Comparison of ENCODE assay signal across 30 cellular contexts in the genomic region with DNA sequence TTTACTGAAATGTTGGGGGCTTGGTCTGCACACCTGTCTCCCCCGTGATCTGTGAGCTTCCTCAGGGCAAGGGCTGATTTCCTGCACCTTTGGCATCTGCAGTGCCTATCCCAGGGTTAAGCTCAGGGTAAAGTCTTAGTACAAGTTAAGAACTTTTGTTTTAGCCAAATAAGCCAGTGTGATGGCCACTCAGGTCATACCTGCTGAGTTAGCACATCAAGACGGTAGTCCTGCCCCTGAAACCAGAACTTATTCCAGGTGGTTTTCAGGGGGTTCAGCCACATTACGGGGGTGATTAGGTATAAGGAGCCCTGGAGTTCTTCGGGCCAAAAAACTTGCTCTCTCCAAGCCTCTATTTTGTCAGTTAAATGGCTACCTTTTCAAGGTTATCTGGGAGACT.
"Had no signal": no experiment of that assay in that cellular context is flagged by ENCODE, and none has a peak within 500 bp of the region (broad histone marks: within the 10 kb centered on the region; RNA-seq: fewer than 3 reads in every experiment).

No MANE protein-coding gene starts in this region.

- H3K36me3 ChIP-seq: neutrophil, ovary, right lobe of liver, sigmoid colon, stomach, thoracic aorta, thyroid gland, tibial nerve, upper lobe of right lung, uterus had no signal

- H3K9ac ChIP-seq: parathyroid adenoma had no signal

- H3K4me3 Mint-ChIP-seq: naive thymus-derived CD8-positive, alpha-beta T cell; natural killer cell treated with Interleukin-12 subunit alpha and Interleukin-12 subunit beta and Interleukin-15 and Interleukin-18, amount 100 ng/mL, for 72 hours; nephron progenitor cell; neural crest cell; stimulated activated effector memory CD8-positive, alpha-beta T cell treated with anti-CD3 and anti-CD28 coated beads, Interleukin-12 subunit alpha, Interleukin-12 subunit beta, amount 100 ng/mL, for 72 hours; stimulated activated naive B cell treated with anti-CD40 and anti-IgM and Interleukin-4, amounts not matched to agents 10 μg/mL and 1 μg/mL and 100 μg/mL, for 72 hours; stimulated activated naive CD8-positive, alpha-beta T cell treated with anti-CD3 and anti-CD28 coated beads, Interleukin-15, Interleukin-2, amounts not matched to agents 100 ng/mL and 50 ng/mL, for 24 hours; type B pancreatic cell had no signal

- H3K36me3 Mint-ChIP-seq: naive thymus-derived CD8-positive, alpha-beta T cell; natural killer cell treated with Interleukin-12 subunit alpha and Interleukin-12 subunit beta and Interleukin-15 and Interleukin-18, amount 100 ng/mL, for 72 hours; stimulated activated effector memory CD8-positive, alpha-beta T cell treated with anti-CD3 and anti-CD28 coated beads, Interleukin-12 subunit alpha, Interleukin-12 subunit beta, amount 100 ng/mL, for 72 hours; type B pancreatic cell had no signal

- H3K9me3 ChIP-seq: neutrophil, ovary, psoas muscle, right lobe of liver, sigmoid colon, stomach, thoracic aorta, thyroid gland, tibial nerve, upper lobe of right lung, uterus had no signal

- H3K27me3 ChIP-seq: neutrophil, ovary, right lobe of liver, stomach, thyroid gland, tibial nerve, upper lobe of right lung, uterus had no signal

- H3K4me3 ChIP-seq: ovary, psoas muscle, right lobe of liver, sigmoid colon, stomach, thoracic aorta, thyroid gland, tibial nerve, upper lobe of right lung, uterus had no signal

- H3K79me2 ChIP-seq: parathyroid adenoma had no signal

- ATAC-seq: naive thymus-derived CD8-positive, alpha-beta T cell; natural killer cell treated with Interleukin-12 subunit alpha and Interleukin-12 subunit beta and Interleukin-15 and Interleukin-18, amount 100 ng/mL, for 72 hours; psoas muscle; right cardiac atrium; right lobe of liver; stimulated activated effector memory CD8-positive, alpha-beta T cell treated with anti-CD3 and anti-CD28 coated beads, Interleukin-12 subunit alpha, Interleukin-12 subunit beta, amount 100 ng/mL, for 72 hours; stimulated activated naive B cell treated with anti-CD40 and anti-IgM and Interleukin-4, amounts not matched to agents 10 μg/mL and 1 μg/mL and 100 μg/mL, for 72 hours; upper lobe of right lung had no signal

- H2AFZ ChIP-seq: parathyroid adenoma had no signal

- FAIRE-seq: small intestine had no signal

- H3K27ac Mint-ChIP-seq: naive thymus-derived CD8-positive, alpha-beta T cell; natural killer cell treated with Interleukin-12 subunit alpha and Interleukin-12 subunit beta and Interleukin-15 and Interleukin-18, amount 100 ng/mL, for 72 hours; nephron progenitor cell; progenitor cell of endocrine pancreas; stimulated activated effector memory CD8-positive, alpha-beta T cell treated with anti-CD3 and anti-CD28 coated beads, Interleukin-12 subunit alpha, Interleukin-12 subunit beta, amount 100 ng/mL, for 72 hours; stimulated activated naive B cell treated with anti-CD40 and anti-IgM and Interleukin-4, amounts not matched to agents 10 μg/mL and 1 μg/mL and 100 μg/mL, for 72 hours; stimulated activated naive CD8-positive, alpha-beta T cell treated with anti-CD3 and anti-CD28 coated beads, Interleukin-15, Interleukin-2, amounts not matched to agents 100 ng/mL and 50 ng/mL, for 24 hours; type B pancreatic cell had no signal

- H3K27ac ChIP-seq: neutrophil, ovary, parathyroid adenoma, psoas muscle, right lobe of liver, sigmoid colon, stomach, thoracic aorta, thyroid gland, tibial nerve, upper lobe of right lung, uterus had no signal

- H3K4me1 ChIP-seq: parathyroid adenoma, psoas muscle, right lobe of liver, sigmoid colon, thyroid gland, tibial nerve, upper lobe of right lung, uterus had no signal

- DNase-seq: naive thymus-derived CD8-positive, alpha-beta T cell; nephron progenitor cell; nucleus accumbens; ovary; posterior cingulate gyrus; psoas muscle; right cardiac atrium; right lobe of liver; small intestine; stimulated activated CD4-positive, alpha-beta T cell treated with anti-CD3 and anti-CD28 coated beads, Interleukin-15, amount 100 ng/mL, for 24 hours; stimulated activated CD4-positive, alpha-beta T cell treated with anti-CD3 and anti-CD28 coated beads, Interleukin-2, amount 100 ng/mL, for 24 hours; stimulated activated CD4-positive, alpha-beta T cell treated with anti-CD3 and anti-CD28 coated beads, Interleukin-2, amount 100 ng/mL, for 48 hours; stimulated activated CD4-positive, alpha-beta T cell treated with anti-CD3 and anti-CD28 coated beads, Interleukin-4, amount 100 ng/mL, for 24 hours; stimulated activated naive B cell treated with anti-CD40 and anti-IgM and Interleukin-4, amounts not matched to agents 10 μg/mL and 1 μg/mL and 100 μg/mL, for 72 hours; stimulated activated naive CD4-positive, alpha-beta T cell treated with Interleukin-2 at 50 U/mL for 16 hours; stomach; thyroid gland; upper lobe of right lung; uterus had no signal
